In the genomic region with DNA sequence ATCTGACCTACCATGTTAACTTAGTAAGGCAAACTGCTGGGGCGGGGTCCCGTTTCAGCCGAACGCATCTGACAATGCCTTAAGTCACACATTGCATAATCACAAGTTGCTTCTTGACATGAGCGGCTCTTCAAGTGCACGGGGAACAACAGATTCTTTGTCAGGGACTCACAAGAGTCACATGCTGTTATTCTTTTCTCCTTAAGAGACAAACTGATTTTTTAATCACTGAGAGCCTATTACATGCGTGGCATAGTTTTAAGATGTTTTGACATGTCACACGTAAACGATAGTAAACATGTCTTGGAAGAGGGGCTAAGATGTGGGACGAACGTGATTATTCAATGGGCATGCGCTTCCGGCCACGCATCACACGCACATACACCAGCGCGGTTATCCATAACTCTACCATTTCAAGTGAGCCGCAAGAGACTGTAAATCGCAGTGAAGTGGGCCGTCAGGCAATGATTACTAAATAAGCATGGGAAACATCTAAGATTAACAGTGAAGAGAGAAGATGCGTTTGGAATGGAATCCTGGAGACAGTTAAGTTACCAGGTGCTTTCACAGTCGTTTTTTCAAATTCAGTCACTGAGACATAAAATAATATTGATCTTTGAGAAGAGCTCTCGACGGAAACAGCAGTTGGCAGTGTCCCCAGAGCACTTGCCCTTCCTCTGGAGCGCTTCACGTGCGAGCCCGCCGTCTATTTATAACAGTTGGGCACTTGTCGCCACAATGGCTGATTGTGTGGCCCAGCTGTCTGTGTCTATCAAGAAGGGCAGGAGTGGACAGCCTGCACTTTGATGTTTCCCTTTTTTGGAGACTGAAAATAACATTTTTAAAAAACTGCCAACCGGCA, we compare ENCODE assay signal across 8 cellular contexts.
DNase-seq lines count a peak whose midpoint lies in the region; ATAC-seq and TF ChIP-seq lines count a peak whose summit lies in the region.

No MANE protein-coding gene starts in this region.

- ATAC-seq in lung (ENCODE audit: insufficient read depth, low FRiP score) = no peak
- ATAC-seq in aorta (ENCODE audit: low FRiP score) = peak; percentile 73
- no peak for ATAC-seq in omental fat pad (ENCODE audit: low FRiP score)
- ATAC-seq in GM21786 (IDR thresholded peaks at IDR 0.05; ENCODE audit: unreplicated experiment) = no peak

- peaks cover 14 to 20% of the 10 kb centered on the region in 2 donors for H3K4me1 ChIP-seq in lung (ENCODE audit: control insufficient read depth in 2 of 2, insufficient read depth in 2 of 2, low read length in 2 of 2)
- H3K4me1 ChIP-seq in aorta (ENCODE audit: control insufficient read depth in 1 of 2, insufficient read depth in 2 of 2, low read length in 2 of 2) = peaks cover 0 to 5% of the 10 kb centered on the region in 2 donors

- no peaks in the 10 kb centered on the region for H3K9me3 ChIP-seq in lung (ENCODE audit: control insufficient read depth in 2 of 2, insufficient read depth in 1 of 2, low read length in 1 of 2)
- H3K9me3 ChIP-seq in aorta (ENCODE audit: control insufficient read depth, low read length) = no peaks in the 10 kb centered on the region

- H3K27me3 ChIP-seq in lung (ENCODE audit: control insufficient read depth, insufficient read depth) (no peaks in the 10 kb centered on the region), aorta (ENCODE audit: control insufficient read depth in 1 of 2, insufficient read depth in 2 of 2, low read length in 1 of 2) (no peaks in the 10 kb centered on the region)

- TF ChIP-seq CTCF in lung (IDR thresholded peaks at IDR 0.05; ENCODE audit: control extremely low read depth, extremely low read depth) (no peak), omental fat pad (IDR thresholded peaks at IDR 0.05) (no peak)

- H3K36me3 ChIP-seq in lung (ENCODE audit: control insufficient read depth in 2 of 2, insufficient read depth in 2 of 2, low read length in 2 of 2) (no peaks in the 10 kb centered on the region), aorta (ENCODE audit: control insufficient read depth in 1 of 2, insufficient read depth in 2 of 2, low read length in 1 of 2) (no peaks in the 10 kb centered on the region)

- intact Hi-C loops in aorta (cut with DNase I) = loop anchor here (5.0 to 10.0 kb wide), 3 partner anchors 39 to 59 kb away; no protein-coding TSS in a partner anchor

- H3K27ac ChIP-seq in lung (ENCODE audit: low read depth in 1 of 2, low read length in 1 of 2) (peak overlapping the region; percentile 76 to 92), aorta (ENCODE audit: low read depth in 1 of 2, low read length in 2 of 2) (peak overlapping the region; percentile 3 to 72)

- 18 to 26% methylated on average over 31 of the region's 31 CpGs for WGBS in lung, 2 donors
- WGBS in aorta, 2 donors = 32 to 35% methylated on average over 31 of the region's 31 CpGs

- H3K4me3 ChIP-seq in lung (no peak overlapping the region), aorta (ENCODE audit: low read length in 2 of 2) (peak overlapping the region; percentile 1 to 4)

- DNase-seq in DMS53 treated with DMSO at 0.1 percent for 48 hours (lab: John Stamatoyannopoulos, UW; ENCODE audit: unreplicated experiment) (peak; percentile 95), NCI-H345 (lab: John Stamatoyannopoulos, UW) (peak; percentile 98), cerebellar cortex (ENCODE audit: low spot score) (peak; percentile 12), lung (ENCODE audit: low spot score) (peak; percentile 80), aorta (peak; percentile 78 to 82), omental fat pad (ENCODE audit: low spot score) (no peak)
- DNase-seq in stimulated activated CD4-positive, alpha-beta T cell treated with anti-CD3 and anti-CD28 coated beads, Interleukin-12 subunit alpha, Interleukin-12 subunit beta, amount 100 ng/mL, for 4 hours = no peak

Comparison
In these comparisons a context has a peak if more than half of its experiments do, and no peak if none do; other contexts are left out.
1. DNase-seq: peak in DMS53 treated with DMSO at 0.1 percent for 48 hours (single experiment), NCI-H345 (single experiment), cerebellar cortex (single experiment), lung (single experiment) and aorta (2 of 2); none in stimulated activated CD4-positive, alpha-beta T cell treated with anti-CD3 and anti-CD28 coated beads, Interleukin-12 subunit alpha, Interleukin-12 subunit beta, amount 100 ng/mL, for 4 hours (single experiment) and omental fat pad (single experiment).